Comparison of ENCODE assay signal across 1 cellular context in the genomic region with DNA sequence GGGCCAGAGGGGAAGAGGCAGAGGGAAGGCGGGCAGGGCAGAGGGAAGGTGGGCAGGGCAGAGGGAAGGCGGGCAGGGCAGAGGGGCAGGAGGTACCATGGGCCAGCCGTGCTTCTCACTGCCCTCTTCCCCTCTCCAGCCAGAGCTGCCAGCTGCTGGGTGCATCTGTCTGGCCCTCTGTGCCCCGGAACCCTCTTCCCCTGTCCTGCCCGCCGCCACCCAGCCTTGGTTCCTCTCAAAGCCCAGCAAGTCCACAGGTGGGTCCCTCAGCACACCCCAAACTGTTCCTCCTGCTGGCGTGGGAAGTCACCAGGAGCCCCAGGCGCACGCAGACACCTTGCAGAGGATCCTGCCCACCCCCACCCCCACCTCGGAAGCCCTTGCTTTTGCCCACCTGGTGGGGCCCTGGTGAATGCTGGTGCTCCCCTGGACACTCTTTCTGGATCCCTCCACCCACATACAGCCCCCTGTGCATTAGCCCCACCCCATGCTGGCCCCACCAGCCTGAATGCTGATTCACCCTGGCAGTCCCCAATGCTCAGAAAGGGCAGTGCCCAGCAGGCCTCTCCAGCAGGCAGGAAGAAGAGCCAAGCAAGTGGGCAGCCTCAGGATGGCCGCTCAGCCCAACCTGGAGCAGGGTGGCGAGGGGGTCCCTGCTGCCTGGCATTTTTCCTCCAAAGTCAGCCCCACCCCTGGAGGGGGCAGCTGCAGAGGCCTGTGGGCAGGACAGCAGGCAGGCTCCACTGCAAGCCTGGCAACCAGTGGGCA.
TF ChIP-seq lines count a peak whose summit lies in the region.

No MANE protein-coding gene starts in this region.

TF ChIP-seq in HEK293, 187 proteins besides CTCF, POLR2A, EP300 and RAD21 (continued from another document):
- no peak for TF ChIP-seq ZNF747 (tag by site-specific recombination; IDR thresholded peaks at IDR 0.05)
- TF ChIP-seq ZNF510 (tag by site-specific recombination; IDR thresholded peaks at IDR 0.05; ENCODE audit: insufficient replicate concordance) = no peak
- TF ChIP-seq IKZF3 (tag by site-specific recombination; IDR thresholded peaks at IDR 0.05) = no peak
- TF ChIP-seq, protein P1, sequence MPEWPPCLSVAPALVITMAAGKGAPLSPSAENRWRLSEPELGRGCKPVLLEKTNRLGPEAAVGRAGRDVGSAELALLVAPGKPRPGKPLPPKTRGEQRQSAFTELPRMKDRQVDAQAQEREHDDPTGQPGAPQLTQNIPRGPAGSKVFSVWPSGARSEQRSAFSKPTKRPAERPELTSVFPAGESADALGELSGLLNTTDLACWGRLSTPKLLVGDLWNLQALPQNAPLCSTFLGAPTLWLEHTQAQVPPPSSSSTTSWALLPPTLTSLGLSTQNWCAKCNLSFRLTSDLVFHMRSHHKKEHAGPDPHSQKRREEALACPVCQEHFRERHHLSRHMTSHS (tag by site-specific recombination; IDR thresholded peaks at IDR 0.05) = no peak
- TF ChIP-seq ZIC2 (tag by site-specific recombination; IDR thresholded peaks at IDR 0.05) = peak; percentile 52
- 0 out of 2 replicates have a peak, but pooled peaks have one; percentile 16 for TF ChIP-seq GLIS1 (tag by site-specific recombination; IDR thresholded peaks at IDR 0.05)
- TF ChIP-seq, protein P2, sequence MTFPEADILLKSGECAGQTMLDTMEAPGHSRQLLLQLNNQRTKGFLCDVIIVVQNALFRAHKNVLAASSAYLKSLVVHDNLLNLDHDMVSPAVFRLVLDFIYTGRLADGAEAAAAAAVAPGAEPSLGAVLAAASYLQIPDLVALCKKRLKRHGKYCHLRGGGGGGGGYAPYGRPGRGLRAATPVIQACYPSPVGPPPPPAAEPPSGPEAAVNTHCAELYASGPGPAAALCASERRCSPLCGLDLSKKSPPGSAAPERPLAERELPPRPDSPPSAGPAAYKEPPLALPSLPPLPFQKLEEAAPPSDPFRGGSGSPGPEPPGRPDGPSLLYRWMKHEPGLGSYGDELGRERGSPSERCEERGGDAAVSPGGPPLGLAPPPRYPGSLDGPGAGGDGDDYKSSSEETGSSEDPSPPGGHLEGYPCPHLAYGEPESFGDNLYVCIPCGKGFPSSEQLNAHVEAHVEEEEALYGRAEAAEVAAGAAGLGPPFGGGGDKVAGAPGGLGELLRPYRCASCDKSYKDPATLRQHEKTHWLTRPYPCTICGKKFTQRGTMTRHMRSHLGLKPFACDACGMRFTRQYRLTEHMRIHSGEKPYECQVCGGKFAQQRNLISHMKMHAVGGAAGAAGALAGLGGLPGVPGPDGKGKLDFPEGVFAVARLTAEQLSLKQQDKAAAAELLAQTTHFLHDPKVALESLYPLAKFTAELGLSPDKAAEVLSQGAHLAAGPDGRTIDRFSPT (tag by site-specific recombination; IDR thresholded peaks at IDR 0.05) = peak; percentile 64; the same call in 1 of the 2 replicates
- TF ChIP-seq ZNF121 (tag by site-specific recombination; IDR thresholded peaks at IDR 0.05) = no peak
- TF ChIP-seq ZNF544 (tag by site-specific recombination; IDR thresholded peaks at IDR 0.05) = no peak
- no peak for TF ChIP-seq ZNF707 (tag by site-specific recombination; IDR thresholded peaks at IDR 0.05)
- TF ChIP-seq ZNF600 (tag by site-specific recombination; IDR thresholded peaks at IDR 0.05) = no peak
- TF ChIP-seq ZNF292 (tag by site-specific recombination; IDR thresholded peaks at IDR 0.05; ENCODE audit: borderline replicate concordance, low read depth) = no peak
- no peak for TF ChIP-seq ZNF175 (tag by site-specific recombination; IDR thresholded peaks at IDR 0.05)
- TF ChIP-seq OSR2 (tag by site-specific recombination; IDR thresholded peaks at IDR 0.05) = no peak
- TF ChIP-seq ZSCAN16 (tag by site-specific recombination; IDR thresholded peaks at IDR 0.05) = no peak
- TF ChIP-seq ZNF701 (tag by site-specific recombination; IDR thresholded peaks at IDR 0.05) = no peak
- TF ChIP-seq ZNF335 (tag by site-specific recombination; conservative IDR thresholded peaks at IDR 0.05) = no peak
- no peak for TF ChIP-seq GLI2 (tag by site-specific recombination; IDR thresholded peaks at IDR 0.05; ENCODE audit: borderline replicate concordance, low read depth)
- no peak for TF ChIP-seq KLF16 (tag by site-specific recombination; IDR thresholded peaks at IDR 0.05)
- no peak for TF ChIP-seq ZNF114 (tag by site-specific recombination; IDR thresholded peaks at IDR 0.05)
- 0 out of 2 replicates have a peak, but pooled peaks have one; percentile 19 for TF ChIP-seq KLF8 (tag by site-specific recombination; IDR thresholded peaks at IDR 0.05)
- TF ChIP-seq, protein P3, sequence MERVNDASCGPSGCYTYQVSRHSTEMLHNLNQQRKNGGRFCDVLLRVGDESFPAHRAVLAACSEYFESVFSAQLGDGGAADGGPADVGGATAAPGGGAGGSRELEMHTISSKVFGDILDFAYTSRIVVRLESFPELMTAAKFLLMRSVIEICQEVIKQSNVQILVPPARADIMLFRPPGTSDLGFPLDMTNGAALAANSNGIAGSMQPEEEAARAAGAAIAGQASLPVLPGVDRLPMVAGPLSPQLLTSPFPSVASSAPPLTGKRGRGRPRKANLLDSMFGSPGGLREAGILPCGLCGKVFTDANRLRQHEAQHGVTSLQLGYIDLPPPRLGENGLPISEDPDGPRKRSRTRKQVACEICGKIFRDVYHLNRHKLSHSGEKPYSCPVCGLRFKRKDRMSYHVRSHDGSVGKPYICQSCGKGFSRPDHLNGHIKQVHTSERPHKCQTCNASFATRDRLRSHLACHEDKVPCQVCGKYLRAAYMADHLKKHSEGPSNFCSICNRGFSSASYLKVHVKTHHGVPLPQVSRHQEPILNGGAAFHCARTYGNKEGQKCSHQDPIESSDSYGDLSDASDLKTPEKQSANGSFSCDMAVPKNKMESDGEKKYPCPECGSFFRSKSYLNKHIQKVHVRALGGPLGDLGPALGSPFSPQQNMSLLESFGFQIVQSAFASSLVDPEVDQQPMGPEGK (tag by site-specific recombination; IDR thresholded peaks at IDR 0.05) = peak; percentile 49; the same call in 1 of the 2 replicates
- TF ChIP-seq ZNF548 (tag by site-specific recombination; IDR thresholded peaks at IDR 0.05) = no peak
- no peak for TF ChIP-seq ZNF529 (tag by site-specific recombination; IDR thresholded peaks at IDR 0.05; ENCODE audit: insufficient replicate concordance)
- TF ChIP-seq SP2 (tag by site-specific recombination; IDR thresholded peaks at IDR 0.05) = peak; percentile 50; the same call in 1 of the 2 replicates
- no peak for TF ChIP-seq ZNF133 (tag by site-specific recombination; IDR thresholded peaks at IDR 0.05)
- TF ChIP-seq ZBTB7A (tag by site-specific recombination; IDR thresholded peaks at IDR 0.05; ENCODE audit: low read depth) = no peak; the same call in 1 of the 2 replicates
- no peak for TF ChIP-seq REPIN1 (tag by site-specific recombination; IDR thresholded peaks at IDR 0.05; ENCODE audit: low read depth)
- no peak for TF ChIP-seq ZNF23 (tag by site-specific recombination; IDR thresholded peaks at IDR 0.05; ENCODE audit: borderline replicate concordance)
- TF ChIP-seq, protein P4, sequence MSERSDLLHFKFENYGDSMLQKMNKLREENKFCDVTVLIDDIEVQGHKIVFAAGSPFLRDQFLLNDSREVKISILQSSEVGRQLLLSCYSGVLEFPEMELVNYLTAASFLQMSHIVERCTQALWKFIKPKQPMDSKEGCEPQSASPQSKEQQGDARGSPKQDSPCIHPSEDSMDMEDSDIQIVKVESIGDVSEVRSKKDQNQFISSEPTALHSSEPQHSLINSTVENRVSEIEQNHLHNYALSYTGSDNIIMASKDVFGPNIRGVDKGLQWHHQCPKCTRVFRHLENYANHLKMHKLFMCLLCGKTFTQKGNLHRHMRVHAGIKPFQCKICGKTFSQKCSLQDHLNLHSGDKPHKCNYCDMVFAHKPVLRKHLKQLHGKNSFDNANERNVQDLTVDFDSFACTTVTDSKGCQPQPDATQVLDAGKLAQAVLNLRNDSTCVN (tag by site-specific recombination; optimal IDR thresholded peaks at IDR 0.05) = no peak
- TF ChIP-seq, protein P5, sequence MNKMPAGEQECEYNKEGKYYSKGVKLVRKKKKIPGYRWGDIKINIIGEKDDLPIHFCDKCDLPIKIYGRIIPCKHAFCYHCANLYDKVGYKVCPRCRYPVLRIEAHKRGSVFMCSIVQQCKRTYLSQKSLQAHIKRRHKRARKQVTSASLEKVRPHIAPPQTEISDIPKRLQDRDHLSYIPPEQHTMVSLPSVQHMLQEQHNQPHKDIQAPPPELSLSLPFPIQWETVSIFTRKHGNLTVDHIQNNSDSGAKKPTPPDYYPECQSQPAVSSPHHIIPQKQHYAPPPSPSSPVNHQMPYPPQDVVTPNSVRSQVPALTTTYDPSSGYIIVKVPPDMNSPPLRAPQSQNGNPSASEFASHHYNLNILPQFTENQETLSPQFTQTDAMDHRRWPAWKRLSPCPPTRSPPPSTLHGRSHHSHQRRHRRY (tag by site-specific recombination; IDR thresholded peaks at IDR 0.05) = no peak
- TF ChIP-seq ZFP41 (tag by site-specific recombination; IDR thresholded peaks at IDR 0.05; ENCODE audit: borderline replicate concordance) = no peak
- TF ChIP-seq SCRT2 (tag by site-specific recombination; IDR thresholded peaks at IDR 0.05) = 0 out of 2 replicates have a peak, but pooled peaks have one; percentile 15
- no peak for TF ChIP-seq ZSCAN30 (tag by site-specific recombination; IDR thresholded peaks at IDR 0.05)
- TF ChIP-seq, protein P6, sequence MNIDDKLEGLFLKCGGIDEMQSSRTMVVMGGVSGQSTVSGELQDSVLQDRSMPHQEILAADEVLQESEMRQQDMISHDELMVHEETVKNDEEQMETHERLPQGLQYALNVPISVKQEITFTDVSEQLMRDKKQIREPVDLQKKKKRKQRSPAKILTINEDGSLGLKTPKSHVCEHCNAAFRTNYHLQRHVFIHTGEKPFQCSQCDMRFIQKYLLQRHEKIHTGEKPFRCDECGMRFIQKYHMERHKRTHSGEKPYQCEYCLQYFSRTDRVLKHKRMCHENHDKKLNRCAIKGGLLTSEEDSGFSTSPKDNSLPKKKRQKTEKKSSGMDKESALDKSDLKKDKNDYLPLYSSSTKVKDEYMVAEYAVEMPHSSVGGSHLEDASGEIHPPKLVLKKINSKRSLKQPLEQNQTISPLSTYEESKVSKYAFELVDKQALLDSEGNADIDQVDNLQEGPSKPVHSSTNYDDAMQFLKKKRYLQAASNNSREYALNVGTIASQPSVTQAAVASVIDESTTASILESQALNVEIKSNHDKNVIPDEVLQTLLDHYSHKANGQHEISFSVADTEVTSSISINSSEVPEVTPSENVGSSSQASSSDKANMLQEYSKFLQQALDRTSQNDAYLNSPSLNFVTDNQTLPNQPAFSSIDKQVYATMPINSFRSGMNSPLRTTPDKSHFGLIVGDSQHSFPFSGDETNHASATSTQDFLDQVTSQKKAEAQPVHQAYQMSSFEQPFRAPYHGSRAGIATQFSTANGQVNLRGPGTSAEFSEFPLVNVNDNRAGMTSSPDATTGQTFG (tag by site-specific recombination; IDR thresholded peaks at IDR 0.05; ENCODE audit: borderline replicate concordance) = no peak
- no peak for TF ChIP-seq ZNF174 (tag by site-specific recombination; IDR thresholded peaks at IDR 0.05)
